11 cellular contexts compared by ENCODE assay signal in genomic region chr11:25119416-25119815, GRCh38.
"Had no signal": no experiment of that assay in that cellular context is flagged by ENCODE, and none has a peak within 500 bp of the region (broad histone marks: within the 10 kb centered on the region; RNA-seq: fewer than 3 reads in every experiment).

No MANE protein-coding gene starts in this region.

- H2AFZ ChIP-seq: GM23248, GM23338 had no signal

- H3K4me1 ChIP-seq: HAP-1 had no signal

- H3K36me3 ChIP-seq: HAP-1 had no signal

- ATAC-seq: GM23338, HCT116 had no signal

- DNase-seq: GM23248, GOT3, H7, H9, HCEC 1CT, HFFc6 had no signal

- H3K4me3 ChIP-seq: GM23248, GM23338, HAP-1 had no signal

- H3K9me3 ChIP-seq: HAP-1 had no signal

- H3K4me2 ChIP-seq: GM23338 had no signal

- H3K9ac ChIP-seq: GM23248 had no signal

- FAIRE-seq: H1, H54 had no signal

- H3K27ac ChIP-seq: GM23248 had no signal
